ENCODE assay signal across 18 cellular contexts in genomic region chr12:58966939-58967338, GRCh38. TPM values are rescaled to one million over a fixed set of nuclear protein-coding genes. Genes with fewer than 3 reads are reported as not detected.
DNase-seq lines count a peak whose midpoint lies in the region; ATAC-seq, FAIRE-seq and TF ChIP-seq lines count a peak whose summit lies in the region.
"Had no signal": no experiment of that assay in that cellular context is flagged by ENCODE, and none has a peak within 500 bp of the region (broad histone marks: within the 10 kb centered on the region; RNA-seq: fewer than 3 reads in every experiment).

No MANE protein-coding gene starts in this region.

- ATAC-seq in HG03342 (IDR thresholded peaks at IDR 0.05; ENCODE audit: unreplicated experiment): no peak
- ATAC-seq: T-helper 17 cell had no signal

- no peak for TF ChIP-seq CTCF in bronchial epithelial cell (IDR thresholded peaks at IDR 0.05; ENCODE audit: insufficient read depth, low read length, severe bottlenecking)
- TF ChIP-seq CTCF in D721Med (IDR thresholded peaks at IDR 0.05; ENCODE audit: insufficient read depth, missing control alignments): no peak

- no peak overlapping the region for H3K4me3 ChIP-seq in bronchial epithelial cell (ENCODE audit: low read depth, low read length)
- H3K4me3 ChIP-seq: esophagus muscularis mucosa, left ventricle myocardium inferior had no signal

- DNase-seq in AG20443 (ENCODE audit: low spot score): peak; percentile 15
- peak; percentile 5 for DNase-seq in NCI-H226
- DNase-seq in bronchial epithelial cell (ENCODE audit: low read depth): peak; percentile 5
- DNase-seq in kidney tubule cell (ENCODE audit: low spot score): peak; percentile 24
- DNase-seq in D721Med (ENCODE audit: insufficient read length, low spot score): no peak
- no peak for DNase-seq in dedifferentiated amniotic fluid mesenchymal stem cell (ENCODE audit: extremely low spot score)
- no peak for DNase-seq in HCEC 1CT
- DNase-seq: activated CD4-positive, CD25-positive, alpha-beta regulatory T cell treated with anti-CD3 and anti-CD28 coated beads, Interleukin-2, amount 50 U/mL, for 72 hours; activated gamma-delta T cell treated with Interleukin-2 at 50 U/mL for 16 hours; anterior cingulate cortex; DND-41; left ventricle myocardium inferior; naive B cell; NCI-H2081; stimulated activated CD4-positive, alpha-beta T cell treated with anti-CD3 and anti-CD28 coated beads, Interleukin-12 subunit alpha, Interleukin-12 subunit beta, amount 100 ng/mL, for 4 hours; T-helper 17 cell had no signal

- FAIRE-seq in bronchial epithelial cell (lab: Jason Lieb, UNC) (no peak), D721Med (lab: Jason Lieb, UNC) (no peak)

- no peaks in the 10 kb centered on the region for H3K27me3 ChIP-seq in bronchial epithelial cell (ENCODE audit: control insufficient read depth, insufficient read depth, low read length)
- H3K27me3 ChIP-seq: esophagus muscularis mucosa had no signal

- H3K36me3 ChIP-seq in bronchial epithelial cell (ENCODE audit: control insufficient read depth, insufficient read depth, low read length): no peaks in the 10 kb centered on the region
- H3K36me3 ChIP-seq: esophagus muscularis mucosa, left ventricle myocardium inferior had no signal

RNA-seq across cellular contexts. Expression of gene LRIG3, which starts 46.6 kb away (rescaled TPM):
- total RNA-seq in bronchial epithelial cell: 30.6 and 44.5 TPM in 2 replicates
- total RNA-seq: T-helper 17 cell had no signal

Comparison
In these comparisons a context has a peak if more than half of its experiments do, and no peak if none do; other contexts are left out.
1. DNase-seq: peak in AG20443 (single experiment), NCI-H226 (single experiment), bronchial epithelial cell (single experiment) and kidney tubule cell (single experiment); none in D721Med (single experiment), dedifferentiated amniotic fluid mesenchymal stem cell (single experiment) and HCEC 1CT (single experiment).